17 cellular contexts compared by ENCODE assay signal in the genomic region with DNA sequence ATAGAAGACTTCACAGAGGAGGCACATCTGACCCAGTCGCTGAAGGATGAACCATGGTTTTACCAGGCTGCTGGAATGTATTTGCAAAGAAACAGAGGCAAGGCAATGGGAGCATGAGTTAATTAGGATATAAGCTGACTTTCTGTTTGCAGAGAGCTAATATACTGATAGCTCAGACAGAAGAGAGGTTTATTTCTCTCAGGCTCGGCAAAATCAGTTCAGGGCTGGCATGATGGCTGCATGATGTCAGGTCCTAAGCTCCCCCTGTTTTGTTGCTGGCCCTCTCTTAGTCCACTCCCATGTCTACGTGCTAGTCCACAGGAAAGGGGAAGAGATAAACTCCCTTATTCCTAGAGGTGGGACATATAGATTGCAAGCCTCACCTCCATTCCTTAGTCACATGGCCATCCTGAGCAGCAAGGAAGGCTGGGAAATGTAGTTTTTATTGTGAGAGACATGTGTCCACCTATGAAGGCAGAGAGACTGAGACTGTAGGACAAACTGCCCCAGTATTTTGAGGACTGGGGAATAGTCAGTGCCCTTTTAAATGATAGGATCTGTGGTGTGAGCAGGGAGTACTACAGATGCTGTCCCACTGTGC.
DNase-seq lines count a peak whose midpoint lies in the region; ATAC-seq and TF ChIP-seq lines count a peak whose summit lies in the region.
"Had no signal": no experiment of that assay in that cellular context is flagged by ENCODE, and none has a peak within 500 bp of the region (broad histone marks: within the 10 kb centered on the region; RNA-seq: fewer than 3 reads in every experiment).

No MANE protein-coding gene starts in this region.

- no peak for TF ChIP-seq CTCF in SK-N-SH (IDR thresholded peaks at IDR 0.05)
- no peak for TF ChIP-seq CTCF in RWPE1 (conservative IDR thresholded peaks at IDR 0.05; ENCODE audit: low read depth)
- no peak for TF ChIP-seq CTCF in sigmoid colon (IDR thresholded peaks at IDR 0.05)

- no peak overlapping the region for H3K4me3 ChIP-seq in SK-N-SH (ENCODE audit: low read depth in 2 of 2, low read length in 1 of 2)
- no peak overlapping the region for H3K4me3 ChIP-seq in sigmoid colon
- H3K4me3 ChIP-seq: colonic mucosa, Peyer's patch had no signal

- no peaks in the 10 kb centered on the region for H3K9me2 ChIP-seq in SK-N-SH

- no peak for TF ChIP-seq EP300 in SK-N-SH (IDR thresholded peaks at IDR 0.05; ENCODE audit: borderline replicate concordance in 1 of 2, low read depth in 1 of 2, low read length in 1 of 2)
- TF ChIP-seq EP300 in sigmoid colon (IDR thresholded peaks at IDR 0.05), result no peak

- 9% methylated on average over 3 of the region's 3 CpGs for WGBS in SK-N-SH (ENCODE audit: low lambda C conversion rate)
- WGBS in sigmoid colon, 2 donors, result 52 to 70% methylated on average over 3 of the region's 3 CpGs

- no peak overlapping the region for H3K4me2 ChIP-seq in SK-N-SH

- H3K27ac ChIP-seq in SK-N-SH (ENCODE audit: low read depth in 2 of 2, low read length in 1 of 2) (no peak overlapping the region), RWPE1 (no peak overlapping the region), sigmoid colon (no peak overlapping the region)
- H3K27ac ChIP-seq: colonic mucosa, Peyer's patch had no signal

- H3K4me1 ChIP-seq in SK-N-SH (ENCODE audit: control insufficient read depth in 1 of 2, insufficient read depth in 2 of 2, low read depth in 1 of 2, low read length in 1 of 2) (no peaks in the 10 kb centered on the region; a peak in 1 of 4 replicates), sigmoid colon (no peaks in the 10 kb centered on the region)
- H3K4me1 ChIP-seq: colonic mucosa, Peyer's patch had no signal

- H3K79me2 ChIP-seq in SK-N-SH (ENCODE audit: insufficient read depth), result no peaks in the 10 kb centered on the region

- no peak overlapping the region for H2AFZ ChIP-seq in SK-N-SH (ENCODE audit: low read depth)

- no peak overlapping the region for H3K9ac ChIP-seq in SK-N-SH

- no peak for ATAC-seq in SK-N-SH treated with all-trans-retinoic acid at 6 μM for 48 hours
- ATAC-seq: activated CD4-positive, CD25-positive, alpha-beta regulatory T cell treated with anti-CD3 and anti-CD28 coated beads, Interleukin-2, amount 50 U/mL, for 24 hours; activated CD8-positive, alpha-beta memory T cell treated with anti-CD3 and anti-CD28 coated beads, Interleukin-2, amount 10 ng/mL, durations not matched to agents 7 days and 5 days had no signal

- H4K20me1 ChIP-seq in SK-N-SH (ENCODE audit: insufficient read depth), result no peaks in the 10 kb centered on the region

- intact Hi-C loops in sigmoid colon (cut with DNase I), result no loop called here

- H3K27me3 ChIP-seq in SK-N-SH (ENCODE audit: insufficient read depth), result no peaks in the 10 kb centered on the region
- peaks cover 0 to 6% (median 0%) of the 10 kb centered on the region in 3 donors for H3K27me3 ChIP-seq in sigmoid colon
- H3K27me3 ChIP-seq: colonic mucosa, Peyer's patch had no signal

- no peak for TF ChIP-seq RAD21 in SK-N-SH (IDR thresholded peaks at IDR 0.05; ENCODE audit: low read length)

- TF ChIP-seq POLR2A in sigmoid colon (IDR thresholded peaks at IDR 0.05), result no peak

- H3K9me3 ChIP-seq in SK-N-SH (no peaks in the 10 kb centered on the region), sigmoid colon (no peaks in the 10 kb centered on the region)
- H3K9me3 ChIP-seq: colonic mucosa, Peyer's patch had no signal

- no peaks in the 10 kb centered on the region for H3F3A ChIP-seq in SK-N-SH (replicated peaks; ENCODE audit: insufficient read depth)

- CTCF ChIA-PET in SK-N-SH (lab: Yijun Ruan, JAX), result no interaction called here
- CTCF ChIA-PET in RWPE1 (lab: Yijun Ruan, JAX), result interaction anchor here (0.6 kb wide), 1 partner anchor 337 kb away, joined by 4 read pairs; no protein-coding TSS in a partner anchor

- H3K36me3 ChIP-seq in SK-N-SH (replicated peaks in 1 of 2; ENCODE audit: control insufficient read depth in 1 of 2, insufficient read depth in 2 of 2, low read length in 1 of 2) (no peaks in the 10 kb centered on the region), sigmoid colon (no peaks in the 10 kb centered on the region)
- H3K36me3 ChIP-seq: colonic mucosa, Peyer's patch had no signal

- DNase-seq in SK-N-SH, result no peak
- DNase-seq in HuH-7.5 (ENCODE audit: low spot score), result peak; percentile 15
- DNase-seq in RWPE1 (ENCODE audit: low spot score), result peak; percentile 9
- DNase-seq in iPS-NIHi7 (ENCODE audit: extremely low spot score), result peak; percentile 55
- DNase-seq in AG08395 (ENCODE audit: low spot score), result no peak
- DNase-seq in sigmoid colon, result no peak
- no peak for DNase-seq in putamen (ENCODE audit: low spot score)
- DNase-seq: activated gamma-delta T cell treated with Interleukin-2 at 50 U/mL for 16 hours, aorta, colonic mucosa, NCI-H1105 treated with DMSO at 0.1 percent for 48 hours, retina, T-helper 1 cell had no signal

- POLR2A ChIA-PET in SK-N-SH (lab: Yijun Ruan, JAX) (no interaction called here), RWPE1 (lab: Yijun Ruan, JAX; ENCODE audit: low non-redundant PET) (no interaction called here)

TF ChIP-seq in SK-N-SH, 30 proteins besides CTCF, POLR2A, EP300 and RAD21:
- TF ChIP-seq JUND (IDR thresholded peaks at IDR 0.05), result no peak
- TF ChIP-seq, protein P1, sequence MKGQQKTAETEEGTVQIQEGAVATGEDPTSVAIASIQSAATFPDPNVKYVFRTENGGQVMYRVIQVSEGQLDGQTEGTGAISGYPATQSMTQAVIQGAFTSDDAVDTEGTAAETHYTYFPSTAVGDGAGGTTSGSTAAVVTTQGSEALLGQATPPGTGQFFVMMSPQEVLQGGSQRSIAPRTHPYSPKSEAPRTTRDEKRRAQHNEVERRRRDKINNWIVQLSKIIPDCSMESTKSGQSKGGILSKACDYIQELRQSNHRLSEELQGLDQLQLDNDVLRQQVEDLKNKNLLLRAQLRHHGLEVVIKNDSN (IDR thresholded peaks at IDR 0.05; ENCODE audit: borderline replicate concordance, low read depth), result peak; percentile 46; the same call in 1 of the 2 replicates
- TF ChIP-seq TEAD4 (IDR thresholded peaks at IDR 0.05; ENCODE audit: borderline replicate concordance, insufficient read depth), result no peak
- no peak for TF ChIP-seq MXI1 (IDR thresholded peaks at IDR 0.05; ENCODE audit: low read depth, low read length)

TF ChIP-seq in SK-N-SH treated with all-trans-retinoic acid at 6 μM for 48 hours, 23 proteins besides CTCF, POLR2A, EP300 and RAD21:
- TF ChIP-seq ZNF8 (CRISPR knock-in tag; IDR thresholded peaks at IDR 0.05) (no peak), SNAI2 (CRISPR knock-in tag; IDR thresholded peaks at IDR 0.05) (no peak), CSDC2 (CRISPR knock-in tag; IDR thresholded peaks at IDR 0.05) (no peak), PPARA (CRISPR knock-in tag; IDR thresholded peaks at IDR 0.05; ENCODE audit: borderline replicate concordance) (no peak), ZC3H10 (CRISPR knock-in tag; IDR thresholded peaks at IDR 0.05) (no peak), TCF4 (CRISPR knock-in tag; IDR thresholded peaks at IDR 0.05; ENCODE audit: borderline replicate concordance) (no peak), ESRRG (CRISPR knock-in tag; IDR thresholded peaks at IDR 0.05) (no peak), GLIS3 (CRISPR knock-in tag; IDR thresholded peaks at IDR 0.05) (no peak), RARB (CRISPR knock-in tag; IDR thresholded peaks at IDR 0.05) (no peak), BACH2 (CRISPR knock-in tag; IDR thresholded peaks at IDR 0.05; ENCODE audit: borderline replicate concordance) (no peak)
- TF ChIP-seq, protein P2, sequence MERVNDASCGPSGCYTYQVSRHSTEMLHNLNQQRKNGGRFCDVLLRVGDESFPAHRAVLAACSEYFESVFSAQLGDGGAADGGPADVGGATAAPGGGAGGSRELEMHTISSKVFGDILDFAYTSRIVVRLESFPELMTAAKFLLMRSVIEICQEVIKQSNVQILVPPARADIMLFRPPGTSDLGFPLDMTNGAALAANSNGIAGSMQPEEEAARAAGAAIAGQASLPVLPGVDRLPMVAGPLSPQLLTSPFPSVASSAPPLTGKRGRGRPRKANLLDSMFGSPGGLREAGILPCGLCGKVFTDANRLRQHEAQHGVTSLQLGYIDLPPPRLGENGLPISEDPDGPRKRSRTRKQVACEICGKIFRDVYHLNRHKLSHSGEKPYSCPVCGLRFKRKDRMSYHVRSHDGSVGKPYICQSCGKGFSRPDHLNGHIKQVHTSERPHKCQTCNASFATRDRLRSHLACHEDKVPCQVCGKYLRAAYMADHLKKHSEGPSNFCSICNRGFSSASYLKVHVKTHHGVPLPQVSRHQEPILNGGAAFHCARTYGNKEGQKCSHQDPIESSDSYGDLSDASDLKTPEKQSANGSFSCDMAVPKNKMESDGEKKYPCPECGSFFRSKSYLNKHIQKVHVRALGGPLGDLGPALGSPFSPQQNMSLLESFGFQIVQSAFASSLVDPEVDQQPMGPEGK (CRISPR knock-in tag; IDR thresholded peaks at IDR 0.05; ENCODE audit: borderline replicate concordance), result no peak
- TF ChIP-seq, protein P3, sequence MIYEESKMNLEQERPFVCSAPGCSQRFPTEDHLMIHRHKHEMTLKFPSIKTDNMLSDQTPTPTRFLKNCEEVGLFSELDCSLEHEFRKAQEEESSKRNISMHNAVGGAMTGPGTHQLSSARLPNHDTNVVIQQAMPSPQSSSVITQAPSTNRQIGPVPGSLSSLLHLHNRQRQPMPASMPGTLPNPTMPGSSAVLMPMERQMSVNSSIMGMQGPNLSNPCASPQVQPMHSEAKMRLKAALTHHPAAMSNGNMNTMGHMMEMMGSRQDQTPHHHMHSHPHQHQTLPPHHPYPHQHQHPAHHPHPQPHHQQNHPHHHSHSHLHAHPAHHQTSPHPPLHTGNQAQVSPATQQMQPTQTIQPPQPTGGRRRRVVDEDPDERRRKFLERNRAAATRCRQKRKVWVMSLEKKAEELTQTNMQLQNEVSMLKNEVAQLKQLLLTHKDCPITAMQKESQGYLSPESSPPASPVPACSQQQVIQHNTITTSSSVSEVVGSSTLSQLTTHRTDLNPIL (CRISPR knock-in tag; IDR thresholded peaks at IDR 0.05; ENCODE audit: low read depth), result no peak

Comparison
In these comparisons a context has a peak if more than half of its experiments do, and no peak if none do; other contexts are left out.
1. DNase-seq: peak in HuH-7.5 (single experiment), RWPE1 (single experiment) and iPS-NIHi7 (single experiment); none in SK-N-SH (single experiment), AG08395 (single experiment), sigmoid colon (single experiment) and putamen (single experiment).